ENCODE assay signal across 15 cellular contexts in the genomic region with DNA sequence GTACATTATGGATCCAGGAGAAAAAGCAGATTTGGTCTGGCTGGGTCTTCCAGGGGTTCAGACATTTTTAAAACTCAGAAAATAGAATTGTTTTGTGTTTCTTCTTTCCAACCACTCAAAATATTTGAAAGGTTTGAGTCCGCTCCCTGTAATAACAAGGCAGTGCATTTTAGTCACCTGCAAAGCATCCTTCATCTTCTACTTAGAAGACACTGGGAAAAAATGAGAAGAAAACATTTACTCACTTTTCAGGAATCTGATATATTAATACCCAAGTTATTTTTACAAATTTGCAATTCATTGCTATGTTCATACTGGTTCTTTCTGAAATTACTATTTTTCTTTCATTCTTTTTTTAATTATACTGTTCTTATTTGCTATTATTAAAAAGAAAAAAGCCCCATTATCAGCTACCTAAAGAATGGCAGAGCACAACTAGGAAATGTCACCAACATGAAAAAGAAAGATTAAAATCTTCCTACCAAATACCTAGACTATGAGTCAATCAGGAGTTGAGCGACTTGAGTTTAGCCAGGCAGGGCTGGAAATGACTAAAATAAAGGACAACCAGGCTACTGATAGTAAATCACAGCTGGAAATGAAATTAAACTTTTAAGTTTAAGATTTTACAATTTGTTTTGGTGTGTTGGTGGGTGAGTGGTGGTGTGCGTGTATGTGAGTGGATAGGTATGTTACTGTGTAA.
DNase-seq lines count a peak whose midpoint lies in the region; ATAC-seq and TF ChIP-seq lines count a peak whose summit lies in the region.
"Had no signal": no experiment of that assay in that cellular context is flagged by ENCODE, and none has a peak within 500 bp of the region (broad histone marks: within the 10 kb centered on the region; RNA-seq: fewer than 3 reads in every experiment).

No MANE protein-coding gene starts in this region.

- peak; percentile 70 for DNase-seq in HT1080 (ENCODE audit: low read depth)
- peak; percentile 53 for DNase-seq in brain microvascular endothelial cell
- peak; percentile 47 for DNase-seq in kidney epithelial cell (ENCODE audit: low read depth)
- no peak for DNase-seq in OCI-M2 (lab: John Stamatoyannopoulos, UW; ENCODE audit: unreplicated experiment)
- DNase-seq in NCI-H82 (lab: John Stamatoyannopoulos, UW) = no peak
- no peak for DNase-seq in aorta
- DNase-seq: activated CD4-positive, alpha-beta T cell treated with anti-CD3 and anti-CD28 coated beads for 48 hours; activated gamma-delta T cell treated with Interleukin-2 at 50 U/mL for 16 hours; hippocampal formation; NCI-H1417 treated with DMSO at 0.1 percent for 48 hours; NCI-H748 treated with DMSO at 0.1 percent for 48 hours; retina had no signal

- peak overlapping the region; percentile 82 for H3K27ac ChIP-seq in ACC112 (ENCODE audit: low read depth, low read length)
- H3K27ac ChIP-seq in brain microvascular endothelial cell = peak overlapping the region; percentile 54
- no peak overlapping the region for H3K27ac ChIP-seq in aorta (ENCODE audit: low read depth in 1 of 2, low read length in 2 of 2)
- H3K27ac ChIP-seq: HL-60 had no signal

- TF ChIP-seq CTCF in brain microvascular endothelial cell (IDR thresholded peaks at IDR 0.05; ENCODE audit: low read depth, low read length, missing control alignments) (no peak), kidney epithelial cell (IDR thresholded peaks at IDR 0.05; ENCODE audit: insufficient read depth, low read length, poor library complexity, severe bottlenecking) (no peak)

- in situ Hi-C loops in brain microvascular endothelial cell (cut with HindIII; ENCODE audit: low pct_ligation_motif_present, low sequenced_read_pairs) = no loop called here

- H3K4me3 ChIP-seq in ACC112 (ENCODE audit: low read depth, low read length) = peak overlapping the region; percentile 3; the same call in 1 of the 2 replicates
- no peak overlapping the region for H3K4me3 ChIP-seq in brain microvascular endothelial cell (ENCODE audit: low read depth, low read length)
- H3K4me3 ChIP-seq in kidney epithelial cell (ENCODE audit: low read depth, low read length) = no peak overlapping the region
- no peak overlapping the region for H3K4me3 ChIP-seq in aorta (ENCODE audit: low read length in 2 of 2)

- ATAC-seq in GM18868 (IDR thresholded peaks at IDR 0.05; ENCODE audit: unreplicated experiment) (no peak), aorta (ENCODE audit: low FRiP score) (no peak)

- H2AFZ ChIP-seq in ACC112 (ENCODE audit: low read length, unreplicated experiment) = no peak overlapping the region

- H3K36me3 ChIP-seq in ACC112 (ENCODE audit: insufficient read depth, low read length) (no peaks in the 10 kb centered on the region), brain microvascular endothelial cell (replicated peaks) (no peaks in the 10 kb centered on the region), kidney epithelial cell (ENCODE audit: control insufficient read depth, insufficient read depth, low read length) (no peaks in the 10 kb centered on the region), aorta (ENCODE audit: control insufficient read depth in 1 of 2, insufficient read depth in 2 of 2, low read length in 1 of 2) (no peaks in the 10 kb centered on the region)

- no peaks in the 10 kb centered on the region for H3K9me3 ChIP-seq in aorta (ENCODE audit: control insufficient read depth, low read length)

- no peaks in the 10 kb centered on the region for H3K79me2 ChIP-seq in ACC112 (ENCODE audit: control insufficient read depth, insufficient read depth, low read length, unreplicated experiment)

- 46 to 56% methylated on average over 3 of the region's 3 CpGs for WGBS in aorta, 2 donors

- intact Hi-C loops in aorta (cut with DNase I) = no loop called here

- H3K27me3 ChIP-seq in ACC112 (ENCODE audit: insufficient read depth, low read length) = no peaks in the 10 kb centered on the region
- H3K27me3 ChIP-seq in brain microvascular endothelial cell (replicated peaks) = no peaks in the 10 kb centered on the region
- no peaks in the 10 kb centered on the region for H3K27me3 ChIP-seq in kidney epithelial cell (ENCODE audit: control insufficient read depth, insufficient read depth, low read length)
- peaks cover 0 to 2% of the 10 kb centered on the region in 2 donors for H3K27me3 ChIP-seq in aorta (ENCODE audit: control insufficient read depth in 1 of 2, insufficient read depth in 2 of 2, low read length in 1 of 2)

- peaks cover 25% of the 10 kb centered on the region for H3K4me1 ChIP-seq in ACC112 (ENCODE audit: control insufficient read depth, insufficient read depth, low read length, unreplicated experiment)
- no peaks in the 10 kb centered on the region for H3K4me1 ChIP-seq in aorta (ENCODE audit: control insufficient read depth in 1 of 2, insufficient read depth in 2 of 2, low read length in 2 of 2)

Comparison
In these comparisons a context has a peak if more than half of its experiments do, and no peak if none do; other contexts are left out.
1. H3K27ac ChIP-seq: peak in ACC112 (single experiment) and brain microvascular endothelial cell (single experiment); none in aorta (0 of 2).
2. DNase-seq: peak in HT1080 (single experiment), brain microvascular endothelial cell (single experiment) and kidney epithelial cell (single experiment); none in OCI-M2 (single experiment), NCI-H82 (single experiment) and aorta (0 of 2).